Comparison of ENCODE assay signal across 1 cellular context in genomic region chr10:59906417-59907202, GRCh38.
TF ChIP-seq lines count a peak whose summit lies in the region.

CCDC6 (minus strand) TSS chr10:59906556; CDS start chr10:59906424, 132 bp downstream.

TF ChIP-seq in IMR-90, 13 proteins besides CTCF, POLR2A, EP300 and RAD21 (continued from another document):
- TF ChIP-seq MAFK (IDR thresholded peaks at IDR 0.05; ENCODE audit: low read depth, low read length) (no peak), USF2 (IDR thresholded peaks at IDR 0.05; ENCODE audit: low read depth, low read length) (peak; percentile 43; the same call in 1 of the 2 replicates), CEBPB (IDR thresholded peaks at IDR 0.05; ENCODE audit: low read depth, low read length) (no peak), SMC3 (IDR thresholded peaks at IDR 0.05; ENCODE audit: low read depth, low read length) (peak; percentile 50), MAZ (IDR thresholded peaks at IDR 0.05; ENCODE audit: borderline replicate concordance, low read depth, low read length) (peak; percentile 51; the same call in 1 of the 2 replicates)
